1 cellular context compared by ENCODE assay signal in the genomic region with DNA sequence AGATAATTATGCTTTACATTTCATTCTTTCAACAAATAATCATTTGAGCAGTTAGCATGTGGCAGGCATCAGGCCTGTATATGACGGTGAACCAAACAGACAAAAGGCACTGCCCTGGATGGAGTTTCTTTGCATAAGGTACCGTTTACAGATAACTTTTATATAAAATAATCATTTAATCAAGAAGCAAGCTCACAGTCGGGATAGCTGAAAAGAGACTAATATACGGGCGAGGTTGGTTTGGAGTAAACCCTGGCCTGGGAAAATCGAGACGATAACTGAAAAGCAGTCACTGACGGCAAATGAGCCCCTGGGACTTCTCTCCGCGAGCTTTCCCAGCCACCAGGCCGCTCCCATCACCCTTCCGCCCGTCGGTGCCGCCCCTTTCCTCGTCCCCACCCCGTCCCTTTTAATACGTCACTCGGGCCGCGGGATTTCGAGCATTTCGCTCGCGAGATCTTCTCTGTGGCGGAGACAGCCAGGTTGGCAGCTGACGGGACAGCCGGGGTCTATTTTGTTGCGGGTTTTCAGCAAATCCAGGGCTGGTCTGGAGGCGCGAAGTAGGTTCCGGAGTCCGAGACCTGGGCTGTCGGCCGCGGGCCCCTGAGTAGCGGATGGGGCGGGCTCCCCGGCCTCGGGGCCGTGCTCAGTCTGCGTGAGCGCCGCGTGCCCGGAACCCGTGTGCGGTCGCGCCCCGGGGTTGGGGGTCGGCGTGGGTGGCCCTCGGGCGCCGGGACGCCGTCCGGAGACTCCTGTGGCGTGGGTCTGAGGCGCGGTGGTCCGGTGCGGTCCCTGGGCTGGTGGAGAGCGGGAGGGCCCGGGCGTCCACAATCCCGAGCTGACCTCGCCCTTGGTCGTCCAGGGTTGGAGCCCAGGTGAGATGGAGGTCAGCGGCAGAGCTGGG.
TF ChIP-seq lines count a peak whose summit lies in the region.

A gene (plus strand): TSS at position 462 of the 904 bp plus-strand sequence. CDS start 703 bp downstream, outside the sequence.

TF ChIP-seq in GM12878, 131 proteins besides CTCF, POLR2A, EP300 and RAD21 (continued from another document):
- TF ChIP-seq, protein P1, sequence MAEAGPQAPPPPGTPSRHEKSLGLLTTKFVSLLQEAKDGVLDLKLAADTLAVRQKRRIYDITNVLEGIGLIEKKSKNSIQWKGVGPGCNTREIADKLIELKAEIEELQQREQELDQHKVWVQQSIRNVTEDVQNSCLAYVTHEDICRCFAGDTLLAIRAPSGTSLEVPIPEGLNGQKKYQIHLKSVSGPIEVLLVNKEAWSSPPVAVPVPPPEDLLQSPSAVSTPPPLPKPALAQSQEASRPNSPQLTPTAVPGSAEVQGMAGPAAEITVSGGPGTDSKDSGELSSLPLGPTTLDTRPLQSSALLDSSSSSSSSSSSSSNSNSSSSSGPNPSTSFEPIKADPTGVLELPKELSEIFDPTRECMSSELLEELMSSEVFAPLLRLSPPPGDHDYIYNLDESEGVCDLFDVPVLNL (IDR thresholded peaks at IDR 0.05; ENCODE audit: low read depth, low read length), result 0 out of 2 replicates have a peak, but pooled peaks have one; percentile 28
- TF ChIP-seq, protein P2, sequence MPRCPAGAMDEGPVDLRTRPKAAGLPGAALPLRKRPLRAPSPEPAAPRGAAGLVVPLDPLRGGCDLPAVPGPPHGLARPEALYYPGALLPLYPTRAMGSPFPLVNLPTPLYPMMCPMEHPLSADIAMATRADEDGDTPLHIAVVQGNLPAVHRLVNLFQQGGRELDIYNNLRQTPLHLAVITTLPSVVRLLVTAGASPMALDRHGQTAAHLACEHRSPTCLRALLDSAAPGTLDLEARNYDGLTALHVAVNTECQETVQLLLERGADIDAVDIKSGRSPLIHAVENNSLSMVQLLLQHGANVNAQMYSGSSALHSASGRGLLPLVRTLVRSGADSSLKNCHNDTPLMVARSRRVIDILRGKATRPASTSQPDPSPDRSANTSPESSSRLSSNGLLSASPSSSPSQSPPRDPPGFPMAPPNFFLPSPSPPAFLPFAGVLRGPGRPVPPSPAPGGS (IDR thresholded peaks at IDR 0.05; ENCODE audit: borderline replicate concordance, insufficient read depth, low read depth, low read length, poor library complexity, severe bottlenecking), result peak; percentile 17
- TF ChIP-seq, protein P3, sequence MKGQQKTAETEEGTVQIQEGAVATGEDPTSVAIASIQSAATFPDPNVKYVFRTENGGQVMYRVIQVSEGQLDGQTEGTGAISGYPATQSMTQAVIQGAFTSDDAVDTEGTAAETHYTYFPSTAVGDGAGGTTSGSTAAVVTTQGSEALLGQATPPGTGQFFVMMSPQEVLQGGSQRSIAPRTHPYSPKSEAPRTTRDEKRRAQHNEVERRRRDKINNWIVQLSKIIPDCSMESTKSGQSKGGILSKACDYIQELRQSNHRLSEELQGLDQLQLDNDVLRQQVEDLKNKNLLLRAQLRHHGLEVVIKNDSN (IDR thresholded peaks at IDR 0.05; ENCODE audit: borderline replicate concordance, extremely low read length, insufficient read depth, low read depth, low read length), result no peak
- TF ChIP-seq, protein P4, sequence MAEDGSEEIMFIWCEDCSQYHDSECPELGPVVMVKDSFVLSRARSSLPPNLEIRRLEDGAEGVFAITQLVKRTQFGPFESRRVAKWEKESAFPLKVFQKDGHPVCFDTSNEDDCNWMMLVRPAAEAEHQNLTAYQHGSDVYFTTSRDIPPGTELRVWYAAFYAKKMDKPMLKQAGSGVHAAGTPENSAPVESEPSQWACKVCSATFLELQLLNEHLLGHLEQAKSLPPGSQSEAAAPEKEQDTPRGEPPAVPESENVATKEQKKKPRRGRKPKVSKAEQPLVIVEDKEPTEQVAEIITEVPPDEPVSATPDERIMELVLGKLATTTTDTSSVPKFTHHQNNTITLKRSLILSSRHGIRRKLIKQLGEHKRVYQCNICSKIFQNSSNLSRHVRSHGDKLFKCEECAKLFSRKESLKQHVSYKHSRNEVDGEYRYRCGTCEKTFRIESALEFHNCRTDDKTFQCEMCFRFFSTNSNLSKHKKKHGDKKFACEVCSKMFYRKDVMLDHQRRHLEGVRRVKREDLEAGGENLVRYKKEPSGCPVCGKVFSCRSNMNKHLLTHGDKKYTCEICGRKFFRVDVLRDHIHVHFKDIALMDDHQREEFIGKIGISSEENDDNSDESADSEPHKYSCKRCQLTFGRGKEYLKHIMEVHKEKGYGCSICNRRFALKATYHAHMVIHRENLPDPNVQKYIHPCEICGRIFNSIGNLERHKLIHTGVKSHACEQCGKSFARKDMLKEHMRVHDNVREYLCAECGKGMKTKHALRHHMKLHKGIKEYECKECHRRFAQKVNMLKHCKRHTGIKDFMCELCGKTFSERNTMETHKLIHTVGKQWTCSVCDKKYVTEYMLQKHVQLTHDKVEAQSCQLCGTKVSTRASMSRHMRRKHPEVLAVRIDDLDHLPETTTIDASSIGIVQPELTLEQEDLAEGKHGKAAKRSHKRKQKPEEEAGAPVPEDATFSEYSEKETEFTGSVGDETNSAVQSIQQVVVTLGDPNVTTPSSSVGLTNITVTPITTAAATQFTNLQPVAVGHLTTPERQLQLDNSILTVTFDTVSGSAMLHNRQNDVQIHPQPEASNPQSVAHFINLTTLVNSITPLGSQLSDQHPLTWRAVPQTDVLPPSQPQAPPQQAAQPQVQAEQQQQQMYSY (CRISPR knock-in tag; IDR thresholded peaks at IDR 0.05), result no peak
- TF ChIP-seq, protein P5, sequence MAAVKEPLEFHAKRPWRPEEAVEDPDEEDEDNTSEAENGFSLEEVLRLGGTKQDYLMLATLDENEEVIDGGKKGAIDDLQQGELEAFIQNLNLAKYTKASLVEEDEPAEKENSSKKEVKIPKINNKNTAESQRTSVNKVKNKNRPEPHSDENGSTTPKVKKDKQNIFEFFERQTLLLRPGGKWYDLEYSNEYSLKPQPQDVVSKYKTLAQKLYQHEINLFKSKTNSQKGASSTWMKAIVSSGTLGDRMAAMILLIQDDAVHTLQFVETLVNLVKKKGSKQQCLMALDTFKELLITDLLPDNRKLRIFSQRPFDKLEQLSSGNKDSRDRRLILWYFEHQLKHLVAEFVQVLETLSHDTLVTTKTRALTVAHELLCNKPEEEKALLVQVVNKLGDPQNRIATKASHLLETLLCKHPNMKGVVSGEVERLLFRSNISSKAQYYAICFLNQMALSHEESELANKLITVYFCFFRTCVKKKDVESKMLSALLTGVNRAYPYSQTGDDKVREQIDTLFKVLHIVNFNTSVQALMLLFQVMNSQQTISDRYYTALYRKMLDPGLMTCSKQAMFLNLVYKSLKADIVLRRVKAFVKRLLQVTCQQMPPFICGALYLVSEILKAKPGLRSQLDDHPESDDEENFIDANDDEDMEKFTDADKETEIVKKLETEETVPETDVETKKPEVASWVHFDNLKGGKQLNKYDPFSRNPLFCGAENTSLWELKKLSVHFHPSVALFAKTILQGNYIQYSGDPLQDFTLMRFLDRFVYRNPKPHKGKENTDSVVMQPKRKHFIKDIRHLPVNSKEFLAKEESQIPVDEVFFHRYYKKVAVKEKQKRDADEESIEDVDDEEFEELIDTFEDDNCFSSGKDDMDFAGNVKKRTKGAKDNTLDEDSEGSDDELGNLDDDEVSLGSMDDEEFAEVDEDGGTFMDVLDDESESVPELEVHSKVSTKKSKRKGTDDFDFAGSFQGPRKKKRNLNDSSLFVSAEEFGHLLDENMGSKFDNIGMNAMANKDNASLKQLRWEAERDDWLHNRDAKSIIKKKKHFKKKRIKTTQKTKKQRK (IDR thresholded peaks at IDR 0.05; ENCODE audit: low read depth, low read length), result no peak
- no peak for TF ChIP-seq HDAC6 (IDR thresholded peaks at IDR 0.05; ENCODE audit: unreplicated experiment)
- no peak for TF ChIP-seq PAX8 (IDR thresholded peaks at IDR 0.05)
- TF ChIP-seq, protein P6, sequence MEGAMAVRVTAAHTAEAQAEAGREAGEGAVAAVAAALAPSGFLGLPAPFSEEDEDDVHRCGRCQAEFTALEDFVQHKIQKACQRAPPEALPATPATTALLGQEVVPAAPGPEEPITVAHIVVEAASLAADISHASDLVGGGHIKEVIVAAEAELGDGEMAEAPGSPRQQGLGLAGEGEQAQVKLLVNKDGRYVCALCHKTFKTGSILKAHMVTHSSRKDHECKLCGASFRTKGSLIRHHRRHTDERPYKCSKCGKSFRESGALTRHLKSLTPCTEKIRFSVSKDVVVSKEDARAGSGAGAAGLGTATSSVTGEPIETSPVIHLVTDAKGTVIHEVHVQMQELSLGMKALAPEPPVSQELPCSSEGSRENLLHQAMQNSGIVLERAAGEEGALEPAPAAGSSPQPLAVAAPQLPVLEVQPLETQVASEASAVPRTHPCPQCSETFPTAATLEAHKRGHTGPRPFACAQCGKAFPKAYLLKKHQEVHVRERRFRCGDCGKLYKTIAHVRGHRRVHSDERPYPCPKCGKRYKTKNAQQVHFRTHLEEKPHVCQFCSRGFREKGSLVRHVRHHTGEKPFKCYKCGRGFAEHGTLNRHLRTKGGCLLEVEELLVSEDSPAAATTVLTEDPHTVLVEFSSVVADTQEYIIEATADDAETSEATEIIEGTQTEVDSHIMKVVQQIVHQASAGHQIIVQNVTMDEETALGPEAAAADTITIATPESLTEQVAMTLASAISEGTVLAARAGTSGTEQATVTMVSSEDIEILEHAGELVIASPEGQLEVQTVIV (IDR thresholded peaks at IDR 0.05; ENCODE audit: borderline replicate concordance, partially characterized antibody), result no peak
- TF ChIP-seq NRF1 (conservative IDR thresholded peaks at IDR 0.05; ENCODE audit: low read depth, low read length), result no peak
- TF ChIP-seq NFYA (IDR thresholded peaks at IDR 0.05; ENCODE audit: borderline replicate concordance, low read depth, low read length), result no peak
- TF ChIP-seq NBN (IDR thresholded peaks at IDR 0.05), result peak; percentile 64
- TF ChIP-seq CHD4 (IDR thresholded peaks at IDR 0.05), result no peak
- no peak for TF ChIP-seq ETV6 (conservative IDR thresholded peaks at IDR 0.05 in 1 of 2, IDR thresholded peaks at IDR 0.05 in 1 of 2; ENCODE audit: borderline replicate concordance in 1 of 2, low read depth in 1 of 2)
- no peak for TF ChIP-seq ZNF384 (IDR thresholded peaks at IDR 0.05; ENCODE audit: borderline replicate concordance, low read depth, low read length)
- TF ChIP-seq SREBF1 (IDR thresholded peaks at IDR 0.05; ENCODE audit: low read length), result no peak
- TF ChIP-seq, protein P7, sequence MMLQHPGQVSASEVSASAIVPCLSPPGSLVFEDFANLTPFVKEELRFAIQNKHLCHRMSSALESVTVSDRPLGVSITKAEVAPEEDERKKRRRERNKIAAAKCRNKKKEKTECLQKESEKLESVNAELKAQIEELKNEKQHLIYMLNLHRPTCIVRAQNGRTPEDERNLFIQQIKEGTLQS (IDR thresholded peaks at IDR 0.05; ENCODE audit: borderline replicate concordance, extremely low read depth, low read depth, low read length), result no peak
- TF ChIP-seq SIX5 (IDR thresholded peaks at IDR 0.05; ENCODE audit: low read depth, low read length, severe bottlenecking), result no peak
- TF ChIP-seq ZNF24 (IDR thresholded peaks at IDR 0.05), result no peak
- no peak for TF ChIP-seq ZBED1 (IDR thresholded peaks at IDR 0.05; ENCODE audit: borderline replicate concordance)
- TF ChIP-seq CREM (IDR thresholded peaks at IDR 0.05; ENCODE audit: low read depth), result peak; percentile 91
